In genomic region chr4:51844157-51845054, GRCh38 we compare ENCODE assay signal across 1 cellular context.
TF ChIP-seq lines count a peak whose summit lies in the region.

No MANE protein-coding gene starts in this region.

TF ChIP-seq in HepG2, 621 proteins besides CTCF, POLR2A, EP300 and RAD21 (continued from another document and continues in another):
- TF ChIP-seq, protein P1, sequence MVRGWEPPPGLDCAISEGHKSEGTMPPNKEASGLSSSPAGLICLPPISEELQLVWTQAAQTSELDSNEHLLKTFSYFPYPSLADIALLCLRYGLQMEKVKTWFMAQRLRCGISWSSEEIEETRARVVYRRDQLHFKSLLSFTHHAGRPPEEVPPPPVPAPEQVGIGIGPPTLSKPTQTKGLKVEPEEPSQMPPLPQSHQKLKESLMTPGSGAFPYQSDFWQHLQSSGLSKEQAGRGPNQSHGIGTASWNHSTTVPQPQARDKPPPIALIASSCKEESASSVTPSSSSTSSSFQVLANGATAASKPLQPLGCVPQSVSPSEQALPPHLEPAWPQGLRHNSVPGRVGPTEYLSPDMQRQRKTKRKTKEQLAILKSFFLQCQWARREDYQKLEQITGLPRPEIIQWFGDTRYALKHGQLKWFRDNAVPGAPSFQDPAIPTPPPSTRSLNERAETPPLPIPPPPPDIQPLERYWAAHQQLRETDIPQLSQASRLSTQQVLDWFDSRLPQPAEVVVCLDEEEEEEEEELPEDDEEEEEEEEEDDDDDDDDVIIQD (CRISPR knock-in tag; IDR thresholded peaks at IDR 0.05; ENCODE audit: low read depth), result peak; percentile 37; the same call in 1 of the 2 replicates
- TF ChIP-seq SP1 (IDR thresholded peaks at IDR 0.05) (no peak), SP1 (CRISPR knock-in tag; IDR thresholded peaks at IDR 0.05) (no peak; the same call in 1 of the 2 replicates), SNAPC4 (CRISPR knock-in tag; IDR thresholded peaks at IDR 0.05) (no peak), PHB2 (IDR thresholded peaks at IDR 0.05; ENCODE audit: partially characterized antibody) (no peak), UBTF (CRISPR knock-in tag; IDR thresholded peaks at IDR 0.05) (peak; percentile 65; the same call in 1 of the 2 replicates), ARNT2 (CRISPR knock-in tag; IDR thresholded peaks at IDR 0.05; ENCODE audit: low read depth) (peak; percentile 80), ETV6 (CRISPR knock-in tag; conservative IDR thresholded peaks at IDR 0.05) (no peak), YY1 (IDR thresholded peaks at IDR 0.05; ENCODE audit: insufficient read depth, insufficient replicate concordance, low read depth, low read length) (peak; percentile 50), TSC22D2 (CRISPR knock-in tag; IDR thresholded peaks at IDR 0.05; ENCODE audit: borderline replicate concordance) (no peak), FOXA3 (CRISPR knock-in tag; IDR thresholded peaks at IDR 0.05) (no peak), ZBTB7A (CRISPR knock-in tag; IDR thresholded peaks at IDR 0.05) (no peak), LCORL (IDR thresholded peaks at IDR 0.05) (no peak), LCORL (CRISPR knock-in tag; IDR thresholded peaks at IDR 0.05) (peak; percentile 42; the same call in 1 of the 2 replicates), SAP130 (CRISPR knock-in tag; IDR thresholded peaks at IDR 0.05; ENCODE audit: low read depth) (peak; percentile 91), HDAC1 (CRISPR knock-in tag; IDR thresholded peaks at IDR 0.05) (no peak; the same call in 1 of the 2 replicates), SIN3B (IDR thresholded peaks at IDR 0.05; ENCODE audit: low read length) (no peak), CEBPB (IDR thresholded peaks at IDR 0.05; ENCODE audit: borderline replicate concordance, low read depth, low read length) (no peak), ZNF280D (CRISPR knock-in tag; IDR thresholded peaks at IDR 0.05) (0 out of 2 replicates have a peak, but pooled peaks have one; percentile 13), ASH2L (IDR thresholded peaks at IDR 0.05; ENCODE audit: insufficient read length, low read depth, low read length) (peak; percentile 84), MAFF (IDR thresholded peaks at IDR 0.05; ENCODE audit: low read depth, low read length) (no peak), HHEX (CRISPR knock-in tag; IDR thresholded peaks at IDR 0.05) (no peak), ZNF615 (CRISPR knock-in tag; IDR thresholded peaks at IDR 0.05; ENCODE audit: borderline replicate concordance) (no peak), IRF2 (CRISPR knock-in tag; IDR thresholded peaks at IDR 0.05) (peak; percentile 44; the same call in 1 of the 2 replicates), SIN3A (IDR thresholded peaks at IDR 0.05; ENCODE audit: borderline replicate concordance, low read depth, low read length) (peak; percentile 94), NR3C1 (CRISPR knock-in tag; IDR thresholded peaks at IDR 0.05) (no peak), ZBTB37 (CRISPR knock-in tag; IDR thresholded peaks at IDR 0.05) (no peak), SMAD9 (CRISPR knock-in tag; IDR thresholded peaks at IDR 0.05) (no peak), SMARCC2 (IDR thresholded peaks at IDR 0.05) (no peak), RBAK (CRISPR knock-in tag; IDR thresholded peaks at IDR 0.05) (no peak), ZNF790 (CRISPR knock-in tag; IDR thresholded peaks at IDR 0.05; ENCODE audit: borderline replicate concordance) (no peak), MAZ (IDR thresholded peaks at IDR 0.05; ENCODE audit: borderline replicate concordance, low read depth, low read length) (peak; percentile 43; the same call in 1 of the 2 replicates), MAZ (CRISPR knock-in tag; IDR thresholded peaks at IDR 0.05; ENCODE audit: low read depth) (peak; percentile 43; the same call in 1 of the 2 replicates), MTA1 (CRISPR knock-in tag; IDR thresholded peaks at IDR 0.05; ENCODE audit: borderline replicate concordance) (peak; percentile 41; the same call in 1 of the 2 replicates), ARHGAP35 (CRISPR knock-in tag; IDR thresholded peaks at IDR 0.05; ENCODE audit: borderline replicate concordance) (no peak)
- TF ChIP-seq, protein P2, sequence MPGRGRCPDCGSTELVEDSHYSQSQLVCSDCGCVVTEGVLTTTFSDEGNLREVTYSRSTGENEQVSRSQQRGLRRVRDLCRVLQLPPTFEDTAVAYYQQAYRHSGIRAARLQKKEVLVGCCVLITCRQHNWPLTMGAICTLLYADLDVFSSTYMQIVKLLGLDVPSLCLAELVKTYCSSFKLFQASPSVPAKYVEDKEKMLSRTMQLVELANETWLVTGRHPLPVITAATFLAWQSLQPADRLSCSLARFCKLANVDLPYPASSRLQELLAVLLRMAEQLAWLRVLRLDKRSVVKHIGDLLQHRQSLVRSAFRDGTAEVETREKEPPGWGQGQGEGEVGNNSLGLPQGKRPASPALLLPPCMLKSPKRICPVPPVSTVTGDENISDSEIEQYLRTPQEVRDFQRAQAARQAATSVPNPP (CRISPR knock-in tag; IDR thresholded peaks at IDR 0.05), result no peak
- TF ChIP-seq, protein P3, sequence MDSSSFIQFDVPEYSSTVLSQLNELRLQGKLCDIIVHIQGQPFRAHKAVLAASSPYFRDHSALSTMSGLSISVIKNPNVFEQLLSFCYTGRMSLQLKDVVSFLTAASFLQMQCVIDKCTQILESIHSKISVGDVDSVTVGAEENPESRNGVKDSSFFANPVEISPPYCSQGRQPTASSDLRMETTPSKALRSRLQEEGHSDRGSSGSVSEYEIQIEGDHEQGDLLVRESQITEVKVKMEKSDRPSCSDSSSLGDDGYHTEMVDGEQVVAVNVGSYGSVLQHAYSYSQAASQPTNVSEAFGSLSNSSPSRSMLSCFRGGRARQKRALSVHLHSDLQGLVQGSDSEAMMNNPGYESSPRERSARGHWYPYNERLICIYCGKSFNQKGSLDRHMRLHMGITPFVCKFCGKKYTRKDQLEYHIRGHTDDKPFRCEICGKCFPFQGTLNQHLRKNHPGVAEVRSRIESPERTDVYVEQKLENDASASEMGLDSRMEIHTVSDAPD (CRISPR knock-in tag; IDR thresholded peaks at IDR 0.05), result no peak
- TF ChIP-seq, protein P4, sequence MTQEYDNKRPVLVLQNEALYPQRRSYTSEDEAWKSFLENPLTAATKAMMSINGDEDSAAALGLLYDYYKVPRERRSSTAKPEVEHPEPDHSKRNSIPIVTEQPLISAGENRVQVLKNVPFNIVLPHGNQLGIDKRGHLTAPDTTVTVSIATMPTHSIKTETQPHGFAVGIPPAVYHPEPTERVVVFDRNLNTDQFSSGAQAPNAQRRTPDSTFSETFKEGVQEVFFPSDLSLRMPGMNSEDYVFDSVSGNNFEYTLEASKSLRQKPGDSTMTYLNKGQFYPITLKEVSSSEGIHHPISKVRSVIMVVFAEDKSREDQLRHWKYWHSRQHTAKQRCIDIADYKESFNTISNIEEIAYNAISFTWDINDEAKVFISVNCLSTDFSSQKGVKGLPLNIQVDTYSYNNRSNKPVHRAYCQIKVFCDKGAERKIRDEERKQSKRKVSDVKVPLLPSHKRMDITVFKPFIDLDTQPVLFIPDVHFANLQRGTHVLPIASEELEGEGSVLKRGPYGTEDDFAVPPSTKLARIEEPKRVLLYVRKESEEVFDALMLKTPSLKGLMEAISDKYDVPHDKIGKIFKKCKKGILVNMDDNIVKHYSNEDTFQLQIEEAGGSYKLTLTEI (CRISPR knock-in tag; conservative IDR thresholded peaks at IDR 0.05), result no peak
- TF ChIP-seq, protein P5, sequence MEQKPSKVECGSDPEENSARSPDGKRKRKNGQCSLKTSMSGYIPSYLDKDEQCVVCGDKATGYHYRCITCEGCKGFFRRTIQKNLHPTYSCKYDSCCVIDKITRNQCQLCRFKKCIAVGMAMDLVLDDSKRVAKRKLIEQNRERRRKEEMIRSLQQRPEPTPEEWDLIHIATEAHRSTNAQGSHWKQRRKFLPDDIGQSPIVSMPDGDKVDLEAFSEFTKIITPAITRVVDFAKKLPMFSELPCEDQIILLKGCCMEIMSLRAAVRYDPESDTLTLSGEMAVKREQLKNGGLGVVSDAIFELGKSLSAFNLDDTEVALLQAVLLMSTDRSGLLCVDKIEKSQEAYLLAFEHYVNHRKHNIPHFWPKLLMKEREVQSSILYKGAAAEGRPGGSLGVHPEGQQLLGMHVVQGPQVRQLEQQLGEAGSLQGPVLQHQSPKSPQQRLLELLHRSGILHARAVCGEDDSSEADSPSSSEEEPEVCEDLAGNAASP (CRISPR knock-in tag; IDR thresholded peaks at IDR 0.05; ENCODE audit: borderline replicate concordance), result no peak
- TF ChIP-seq, protein P6, sequence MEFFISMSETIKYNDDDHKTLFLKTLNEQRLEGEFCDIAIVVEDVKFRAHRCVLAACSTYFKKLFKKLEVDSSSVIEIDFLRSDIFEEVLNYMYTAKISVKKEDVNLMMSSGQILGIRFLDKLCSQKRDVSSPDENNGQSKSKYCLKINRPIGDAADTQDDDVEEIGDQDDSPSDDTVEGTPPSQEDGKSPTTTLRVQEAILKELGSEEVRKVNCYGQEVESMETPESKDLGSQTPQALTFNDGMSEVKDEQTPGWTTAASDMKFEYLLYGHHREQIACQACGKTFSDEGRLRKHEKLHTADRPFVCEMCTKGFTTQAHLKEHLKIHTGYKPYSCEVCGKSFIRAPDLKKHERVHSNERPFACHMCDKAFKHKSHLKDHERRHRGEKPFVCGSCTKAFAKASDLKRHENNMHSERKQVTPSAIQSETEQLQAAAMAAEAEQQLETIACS (CRISPR knock-in tag; IDR thresholded peaks at IDR 0.05), result no peak; the same call in 1 of the 2 replicates
